In the genomic region with DNA sequence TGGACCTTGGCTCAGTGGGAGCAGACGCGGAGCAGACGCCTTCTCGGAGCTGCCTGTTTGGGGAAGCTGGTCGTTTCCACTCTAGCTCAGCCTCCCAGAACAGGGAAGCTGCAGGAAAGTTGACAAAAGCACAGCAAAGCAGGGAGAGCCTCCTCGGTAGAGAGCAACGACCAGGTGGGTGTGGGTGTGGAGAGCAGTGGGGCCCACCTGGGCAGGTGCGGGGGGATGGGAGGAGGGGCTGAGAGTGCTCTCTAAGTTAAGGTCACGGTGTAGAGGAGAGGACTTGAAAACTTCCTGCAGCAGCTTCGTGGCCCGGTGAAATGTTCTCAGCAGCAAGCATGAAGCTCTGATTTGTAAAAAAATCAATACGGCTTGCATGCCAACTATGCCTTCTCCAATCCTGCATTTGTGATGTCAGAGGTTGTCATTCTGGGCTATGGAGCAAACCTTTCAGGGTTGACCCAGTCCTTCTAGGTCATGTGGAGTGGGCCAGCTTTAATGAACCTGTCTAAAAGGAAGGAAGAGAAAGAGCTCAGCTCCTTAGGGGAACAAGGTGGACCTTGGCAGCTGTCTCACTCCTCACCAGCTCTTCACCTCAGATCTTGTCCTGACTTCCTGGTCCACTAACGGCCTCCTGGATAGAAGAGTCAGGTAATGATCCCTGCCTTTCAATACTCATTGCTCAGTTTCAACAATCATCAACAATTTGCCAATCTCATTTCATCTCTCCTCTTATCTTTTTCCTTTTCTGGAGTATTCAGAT, we compare ENCODE assay signal across 8 cellular contexts.
A peak's percentile ranks its signal among the peaks of the same experiment; 100 is the strongest.
DNase-seq lines count a peak whose midpoint lies in the region; ATAC-seq lines count a peak whose summit lies in the region.

No MANE protein-coding gene starts in this region.

- H3K27me3 Mint-ChIP-seq in activated naive CD8-positive, alpha-beta T cell treated with anti-CD3 and anti-CD28 coated beads, Interleukin-2, amount 10 ng/mL, durations not matched to agents 7 days and 5 days = no peaks in the 10 kb centered on the region
- no peaks in the 10 kb centered on the region for H3K27me3 Mint-ChIP-seq in stimulated activated naive CD8-positive, alpha-beta T cell treated with anti-CD3 and anti-CD28 coated beads, Interleukin-15, amount 100 ng/mL, for 72 hours

- peaks cover 36% of the 10 kb centered on the region for H3K4me1 Mint-ChIP-seq in activated naive CD8-positive, alpha-beta T cell treated with anti-CD3 and anti-CD28 coated beads, Interleukin-2, amount 10 ng/mL, durations not matched to agents 7 days and 5 days
- peaks cover 40% of the 10 kb centered on the region for H3K4me1 Mint-ChIP-seq in stimulated activated naive CD8-positive, alpha-beta T cell treated with anti-CD3 and anti-CD28 coated beads, Interleukin-15, amount 100 ng/mL, for 72 hours

- POLR2A ChIA-PET in activated naive CD8-positive, alpha-beta T cell treated with anti-CD3 and anti-CD28 coated beads, Interleukin-2, amount 10 ng/mL, durations not matched to agents 7 days and 5 days (lab: Charles Lee) = interaction anchor here (0.6 to 2.3 kb wide), 12 partner anchors 11 to 179 kb away, joined by 3 to 30 read pairs (median 3); a partner anchor contains a TSS

- H3K9me3 Mint-ChIP-seq in activated naive CD8-positive, alpha-beta T cell treated with anti-CD3 and anti-CD28 coated beads, Interleukin-2, amount 10 ng/mL, durations not matched to agents 7 days and 5 days = no peaks in the 10 kb centered on the region
- no peaks in the 10 kb centered on the region for H3K9me3 Mint-ChIP-seq in stimulated activated naive CD8-positive, alpha-beta T cell treated with anti-CD3 and anti-CD28 coated beads, Interleukin-15, amount 100 ng/mL, for 72 hours

- H3K4me3 Mint-ChIP-seq in activated naive CD8-positive, alpha-beta T cell treated with anti-CD3 and anti-CD28 coated beads, Interleukin-2, amount 10 ng/mL, durations not matched to agents 7 days and 5 days = peak overlapping the region; percentile 87
- H3K4me3 Mint-ChIP-seq in stimulated activated naive CD8-positive, alpha-beta T cell treated with anti-CD3 and anti-CD28 coated beads, Interleukin-15, amount 100 ng/mL, for 72 hours = peak overlapping the region; percentile 87 to 92

- H3K36me3 Mint-ChIP-seq in activated naive CD8-positive, alpha-beta T cell treated with anti-CD3 and anti-CD28 coated beads, Interleukin-2, amount 10 ng/mL, durations not matched to agents 7 days and 5 days = no peaks in the 10 kb centered on the region

- ATAC-seq in HG03439 (IDR thresholded peaks at IDR 0.05; ENCODE audit: unreplicated experiment) (peak; percentile 11), GM18907 (IDR thresholded peaks at IDR 0.05; ENCODE audit: unreplicated experiment) (no peak)
- peak; percentile 12 for ATAC-seq in activated naive CD8-positive, alpha-beta T cell treated with anti-CD3 and anti-CD28 coated beads, Interleukin-2, amount 10 ng/mL, durations not matched to agents 7 days and 5 days (ENCODE audit: low read depth)
- peak; percentile 1 for ATAC-seq in stimulated activated naive CD8-positive, alpha-beta T cell treated with anti-CD3 and anti-CD28 coated beads, Interleukin-15, amount 100 ng/mL, for 72 hours

- peak overlapping the region; percentile 93 for H3K27ac Mint-ChIP-seq in activated naive CD8-positive, alpha-beta T cell treated with anti-CD3 and anti-CD28 coated beads, Interleukin-2, amount 10 ng/mL, durations not matched to agents 7 days and 5 days
- peak overlapping the region; percentile 78 to 89 for H3K27ac Mint-ChIP-seq in stimulated activated naive CD8-positive, alpha-beta T cell treated with anti-CD3 and anti-CD28 coated beads, Interleukin-15, amount 100 ng/mL, for 72 hours

- peak; percentile 8 for DNase-seq in activated CD4-positive, alpha-beta T cell treated with anti-CD3 and anti-CD28 coated beads for 48 hours
- DNase-seq in activated CD4-positive, alpha-beta T cell treated with anti-CD3 and anti-CD28 coated beads, Interleukin-2, amount 50 U/mL, for 4 hours = no peak
- peak; percentile 45 for DNase-seq in activated naive CD8-positive, alpha-beta T cell treated with anti-CD3 and anti-CD28 coated beads, Interleukin-2, amount 10 ng/mL, durations not matched to agents 7 days and 5 days
- peak in 1 of 2 donors; percentile 12 for DNase-seq in stimulated activated naive CD8-positive, alpha-beta T cell treated with anti-CD3 and anti-CD28 coated beads, Interleukin-15, amount 100 ng/mL, for 72 hours
- DNase-seq in iPS-NIHi11 (ENCODE audit: low spot score) (no peak), NCI-H510A (lab: John Stamatoyannopoulos, UW) (no peak)

Comparison
In these comparisons a context has a peak if more than half of its experiments do, and no peak if none do; other contexts are left out.
1. DNase-seq: peak in activated CD4-positive, alpha-beta T cell treated with anti-CD3 and anti-CD28 coated beads for 48 hours (single experiment) and activated naive CD8-positive, alpha-beta T cell treated with anti-CD3 and anti-CD28 coated beads, Interleukin-2, amount 10 ng/mL, durations not matched to agents 7 days and 5 days (single experiment); none in activated CD4-positive, alpha-beta T cell treated with anti-CD3 and anti-CD28 coated beads, Interleukin-2, amount 50 U/mL, for 4 hours (0 of 2), iPS-NIHi11 (single experiment) and NCI-H510A (single experiment).